2 cellular contexts compared by ENCODE assay signal in genomic region chr16:183005-183404, GRCh38.
A peak's percentile ranks its signal among the peaks of the same experiment; 100 is the strongest.
TF ChIP-seq lines count a peak whose summit lies in the region.

No MANE protein-coding gene starts in this region.

TF ChIP-seq in HEK293, 187 proteins besides CTCF, POLR2A, EP300 and RAD21:
- TF ChIP-seq ZNF341 (tag by site-specific recombination; IDR thresholded peaks at IDR 0.05; ENCODE audit: low read depth) (peak; percentile 25; the same call in 1 of the 2 replicates), ZNF600 (tag by site-specific recombination; IDR thresholded peaks at IDR 0.05) (peak; percentile 69), ZBTB6 (tag by site-specific recombination; IDR thresholded peaks at IDR 0.05) (peak; percentile 56; the same call in 1 of the 2 replicates), REPIN1 (tag by site-specific recombination; IDR thresholded peaks at IDR 0.05; ENCODE audit: low read depth) (no peak)

TF ChIP-seq in GM12878, 131 proteins besides CTCF, POLR2A, EP300 and RAD21:
- TF ChIP-seq MXI1 (IDR thresholded peaks at IDR 0.05; ENCODE audit: low read depth, low read length) (no peak), USF1 (IDR thresholded peaks at IDR 0.05; ENCODE audit: borderline replicate concordance, extremely low read length, insufficient read depth, low read depth, low read length) (no peak), SREBF2 (IDR thresholded peaks at IDR 0.05; ENCODE audit: low read length) (no peak), SIN3A (IDR thresholded peaks at IDR 0.05; ENCODE audit: low read depth, low read length) (no peak), DPF2 (IDR thresholded peaks at IDR 0.05) (no peak), NBN (IDR thresholded peaks at IDR 0.05) (no peak), ZNF274 (IDR thresholded peaks at IDR 0.05; ENCODE audit: insufficient read depth, insufficient read length) (no peak), NR2F1 (conservative IDR thresholded peaks at IDR 0.05) (no peak), ZNF592 (IDR thresholded peaks at IDR 0.05) (no peak), PML (IDR thresholded peaks at IDR 0.05; ENCODE audit: low read length) (no peak), CEBPB (IDR thresholded peaks at IDR 0.05; ENCODE audit: borderline replicate concordance in 1 of 2, low read depth in 2 of 2, low read length in 2 of 2) (no peak)
